ENCODE assay signal across 11 cellular contexts in genomic region chr18:51654441-51655326, GRCh38.
DNase-seq lines count a peak whose midpoint lies in the region; ATAC-seq lines count a peak whose summit lies in the region.
"Had no signal": no experiment of that assay in that cellular context is flagged by ENCODE, and none has a peak within 500 bp of the region (broad histone marks: within the 10 kb centered on the region; RNA-seq: fewer than 3 reads in every experiment).

No MANE protein-coding gene starts in this region.

- H3K27ac ChIP-seq in HUES6 (ENCODE audit: low read depth, low read length) (peak overlapping the region; percentile 29; the same call in 1 of the 2 replicates), mesendoderm (ENCODE audit: low read depth, low read length) (peak overlapping the region; percentile 86)
- H3K27ac ChIP-seq: dorsolateral prefrontal cortex, sigmoid colon had no signal

- H3K23ac ChIP-seq in mesendoderm (ENCODE audit: low read length): peak overlapping the region; percentile 0

- H3K79me2 ChIP-seq in mesendoderm (ENCODE audit: control insufficient read depth, insufficient read depth, low read length): no peaks in the 10 kb centered on the region

- no peak overlapping the region for H2BK15ac ChIP-seq in mesendoderm (replicated peaks; ENCODE audit: low read depth)

- H3K79me1 ChIP-seq in mesendoderm (ENCODE audit: low read length): no peaks in the 10 kb centered on the region

- H3K4me3 ChIP-seq in HUES6 (ENCODE audit: low read depth, low read length) (peak overlapping the region; percentile 14; the same call in 1 of the 2 replicates), mesendoderm (ENCODE audit: low read length) (no peak overlapping the region)
- H3K4me3 ChIP-seq: dorsolateral prefrontal cortex, sigmoid colon had no signal

- H4K8ac ChIP-seq in mesendoderm (ENCODE audit: low read depth, low read length): no peak overlapping the region

- DNase-seq in mesendoderm (peak; percentile 96), NCI-H1694 (lab: John Stamatoyannopoulos, UW) (no peak), mucosa of gallbladder (ENCODE audit: low spot score) (no peak), RPMI8226 (no peak), GM19240 (ENCODE audit: insufficient read length, low spot score) (no peak)
- DNase-seq: dorsolateral prefrontal cortex, left colon, sigmoid colon had no signal

- peak overlapping the region; percentile 75 for H2BK120ac ChIP-seq in mesendoderm (ENCODE audit: low read depth, low read length)

- ATAC-seq in GM19035 (IDR thresholded peaks at IDR 0.05; ENCODE audit: unreplicated experiment) (peak; percentile 81), HG02642 (IDR thresholded peaks at IDR 0.05; ENCODE audit: poor library complexity, unreplicated experiment) (peak; percentile 66)
- ATAC-seq: left colon had no signal

- H3K4ac ChIP-seq in mesendoderm (ENCODE audit: low read depth, low read length): peak overlapping the region; percentile 94

- H4K5ac ChIP-seq in mesendoderm (ENCODE audit: low read length): peak overlapping the region; percentile 61

- H3K27me3 ChIP-seq in HUES6 (ENCODE audit: control insufficient read depth, insufficient read depth, low read length): no peaks in the 10 kb centered on the region
- H3K27me3 ChIP-seq in mesendoderm (ENCODE audit: insufficient read depth, low read length, poor library complexity): no peaks in the 10 kb centered on the region

- no CpG with 5 or more reads among the region's 10 CpGs for WGBS in mesendoderm (ENCODE audit: extremely low coverage, insufficient coverage, low lambda C conversion rate)

- peak overlapping the region; percentile 98 for H3K18ac ChIP-seq in mesendoderm (ENCODE audit: low read length)

- H3K9me3 ChIP-seq in HUES6 (ENCODE audit: control insufficient read depth, insufficient read depth, low read depth, low read length): no peaks in the 10 kb centered on the region
- H3K9me3 ChIP-seq: sigmoid colon had no signal

- peak overlapping the region; percentile 71 for H3K56ac ChIP-seq in mesendoderm (ENCODE audit: low read length)

- H2BK5ac ChIP-seq in mesendoderm (ENCODE audit: low read length): peak overlapping the region; percentile 83

- H3K9ac ChIP-seq in HUES6 (ENCODE audit: low read length) (peak overlapping the region; percentile 30), mesendoderm (ENCODE audit: low read length) (peak overlapping the region; percentile 58)

- peaks cover 44% of the 10 kb centered on the region for H3K4me1 ChIP-seq in HUES6 (ENCODE audit: control insufficient read depth, insufficient read depth, low read length)
- peaks cover 30% of the 10 kb centered on the region for H3K4me1 ChIP-seq in mesendoderm (ENCODE audit: control insufficient read depth, low read depth, low read length)
- H3K4me1 ChIP-seq: sigmoid colon had no signal

- no peak overlapping the region for H3K4me2 ChIP-seq in mesendoderm (ENCODE audit: low read length)

- H2AK5ac ChIP-seq in mesendoderm (ENCODE audit: low read length): peak overlapping the region; percentile 79

- H3K36me3 ChIP-seq in HUES6 (ENCODE audit: control insufficient read depth, insufficient read depth, low read length) (no peaks in the 10 kb centered on the region), mesendoderm (ENCODE audit: control insufficient read depth, insufficient read depth, low read length) (no peaks in the 10 kb centered on the region)
- H3K36me3 ChIP-seq: sigmoid colon had no signal
